Comparison of ENCODE assay signal across 28 cellular contexts in the genomic region with DNA sequence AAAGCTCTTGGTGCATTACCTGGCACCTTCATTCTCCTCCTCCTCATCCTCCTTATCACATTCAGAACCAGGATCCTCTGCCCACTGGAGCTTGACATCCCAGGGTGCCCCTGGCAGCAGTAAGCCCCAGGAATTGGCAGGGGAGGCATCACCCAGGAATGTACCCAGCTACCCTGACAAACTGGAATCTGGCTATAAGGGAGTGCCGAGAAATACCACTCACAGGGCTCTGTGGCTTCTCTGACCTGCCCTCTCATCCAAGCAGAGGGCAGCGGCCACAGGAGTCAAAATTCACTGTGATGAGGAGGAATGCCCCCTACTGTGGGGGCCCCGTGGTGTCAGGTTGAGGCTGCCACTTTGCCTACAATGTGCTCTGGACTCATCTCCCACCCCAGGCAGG. TPM values are rescaled to one million over a fixed set of nuclear protein-coding genes. Genes with fewer than 3 reads are reported as not detected.
"Had no signal": no experiment of that assay in that cellular context is flagged by ENCODE, and none has a peak within 500 bp of the region (broad histone marks: within the 10 kb centered on the region; RNA-seq: fewer than 3 reads in every experiment).

No MANE protein-coding gene starts in this region.

- H3K4me3 ChIP-seq: adrenal gland, breast epithelium, colonic mucosa, esophagus muscularis mucosa, gastrocnemius medialis, heart right ventricle, left lung, pancreas, psoas muscle, skin epidermis, stomach, suprapubic skin, transverse colon had no signal

- H3K9me3 ChIP-seq: adrenal gland, breast epithelium, colonic mucosa, esophagus muscularis mucosa, gastrocnemius medialis, heart right ventricle, left lung, neutrophil, pancreas, psoas muscle, stomach, suprapubic skin, transverse colon had no signal

- H3K4me1 ChIP-seq: adrenal gland, breast epithelium, colonic mucosa, gastrocnemius medialis, pancreas, psoas muscle, suprapubic skin, transverse colon had no signal

- H3K36me3 ChIP-seq: breast epithelium, colonic mucosa, gastrocnemius medialis, neutrophil, transverse colon had no signal

- FAIRE-seq: astrocyte, pancreas, urothelium cell line had no signal

- H3K27me3 ChIP-seq: adrenal gland, breast epithelium, colonic mucosa, esophagus muscularis mucosa, gastrocnemius medialis, heart right ventricle, left lung, neutrophil, pancreas, stomach, suprapubic skin, transverse colon had no signal

- H3K27ac ChIP-seq: adrenal gland, breast epithelium, colonic mucosa, esophagus muscularis mucosa, gastrocnemius medialis, left lung, neutrophil, pancreas, psoas muscle, skin epidermis, stomach, suprapubic skin, transverse colon had no signal

- DNase-seq: activated CD4-positive, alpha-beta T cell treated with anti-CD3 and anti-CD28 coated beads for 1 hour; activated CD4-positive, alpha-beta T cell treated with anti-CD3 and anti-CD28 coated beads, Interleukin-2, amount 50 U/mL, for 1 hour; activated CD8-positive, alpha-beta T cell treated with anti-CD3 and anti-CD28 coated beads, Interleukin-2, amount 10 ng/mL, durations not matched to agents 7 days and 5 days; activated naive CD4-positive, alpha-beta T cell; activated T-cell treated with anti-CD3 and anti-CD28 coated beads, Interleukin-2, amount 50 U/mL, for 1 hour; colonic mucosa; gastrocnemius medialis; heart right ventricle; left lung; pancreas; psoas muscle; right cardiac atrium; stimulated activated CD4-positive, alpha-beta T cell treated with anti-CD3 and anti-CD28 coated beads, Interleukin-1b, Interleukin-23, amount 100 ng/mL, for 48 hours; stomach; T-helper 9 cell; transverse colon had no signal

RNA-seq across cellular contexts. Expression of gene MPP3, which starts 19.6 kb away (rescaled TPM):
- total RNA-seq: activated CD8-positive, alpha-beta T cell treated with anti-CD3 and anti-CD28 coated beads, Interleukin-2, amount 10 ng/mL, durations not matched to agents 7 days and 5 days; natural killer cell treated with Interleukin-12 subunit alpha and Interleukin-12 subunit beta and Interleukin-15 and Interleukin-18, amount 100 ng/mL, for 72 hours; T-helper 1 cell treated with Interleukin-12 subunit alpha and Interleukin-12 subunit beta and Interleukin-4 antibody, amounts not matched to agents 30 ng/mL and 1 ng/mL, for 36 hours had no signal

RNA-seq across cellular contexts. Expression of gene CFAP97D1, which starts 33.2 kb away (rescaled TPM):
- total RNA-seq: activated CD8-positive, alpha-beta T cell treated with anti-CD3 and anti-CD28 coated beads, Interleukin-2, amount 10 ng/mL, durations not matched to agents 7 days and 5 days; colonic mucosa; gastrocnemius medialis; left lung; lung microvascular endothelial cell; mesothelial cell of epicardium; natural killer cell treated with Interleukin-12 subunit alpha and Interleukin-12 subunit beta and Interleukin-15 and Interleukin-18, amount 100 ng/mL, for 72 hours; psoas muscle; stomach; T-helper 1 cell treated with Interleukin-12 subunit alpha and Interleukin-12 subunit beta and Interleukin-4 antibody, amounts not matched to agents 30 ng/mL and 1 ng/mL, for 36 hours; transverse colon had no signal
- polyA plus RNA-seq: adrenal gland, heart right ventricle, pancreas, stomach had no signal

RNA-seq across cellular contexts. Expression of gene CD300LG, which starts 33.6 kb away (rescaled TPM):
- total RNA-seq: activated CD8-positive, alpha-beta T cell treated with anti-CD3 and anti-CD28 coated beads, Interleukin-2, amount 10 ng/mL, durations not matched to agents 7 days and 5 days; astrocyte; lung microvascular endothelial cell; mesothelial cell of epicardium; natural killer cell treated with Interleukin-12 subunit alpha and Interleukin-12 subunit beta and Interleukin-15 and Interleukin-18, amount 100 ng/mL, for 72 hours; T-helper 1 cell treated with Interleukin-12 subunit alpha and Interleukin-12 subunit beta and Interleukin-4 antibody, amounts not matched to agents 30 ng/mL and 1 ng/mL, for 36 hours had no signal

RNA-seq across cellular contexts. Expression of gene SOST, which starts 54.8 kb away (rescaled TPM):
- total RNA-seq: activated CD8-positive, alpha-beta T cell treated with anti-CD3 and anti-CD28 coated beads, Interleukin-2, amount 10 ng/mL, durations not matched to agents 7 days and 5 days; adrenal gland; astrocyte; breast epithelium; colonic mucosa; esophagus muscularis mucosa; gastrocnemius medialis; lung microvascular endothelial cell; natural killer cell treated with Interleukin-12 subunit alpha and Interleukin-12 subunit beta and Interleukin-15 and Interleukin-18, amount 100 ng/mL, for 72 hours; pancreas; psoas muscle; stomach; suprapubic skin; T-helper 1 cell treated with Interleukin-12 subunit alpha and Interleukin-12 subunit beta and Interleukin-4 antibody, amounts not matched to agents 30 ng/mL and 1 ng/mL, for 36 hours; transverse colon had no signal
- polyA plus RNA-seq: adrenal gland, pancreas, psoas muscle, stomach had no signal
